9 cellular contexts compared by ENCODE assay signal in genomic region chr5:64635056-64635686, GRCh38. TPM values are rescaled to one million over a fixed set of nuclear protein-coding genes. Genes with fewer than 3 reads are reported as not detected.
DNase-seq lines count a peak whose midpoint lies in the region; ATAC-seq and TF ChIP-seq lines count a peak whose summit lies in the region.
"Had no signal": no experiment of that assay in that cellular context is flagged by ENCODE, and none has a peak within 500 bp of the region (broad histone marks: within the 10 kb centered on the region; RNA-seq: fewer than 3 reads in every experiment).

No MANE protein-coding gene starts in this region.

- DNase-seq in SIG-M5 treated with dmso at 0.1 percent for 504 hours (lab: John Stamatoyannopoulos, UW; ENCODE audit: unreplicated experiment) (peak; percentile 16), SIG-M5 (lab: John Stamatoyannopoulos, UW) (no peak), MV-4-11 (lab: John Stamatoyannopoulos, UW) (peak; percentile 12), cerebellar cortex (ENCODE audit: low spot score) (peak; percentile 33), mesothelial cell of epicardium (ENCODE audit: low spot score in 2 of 2, unreplicated experiment in 2 of 2) (no peak), UCSD-AML1 (lab: John Stamatoyannopoulos, UW; ENCODE audit: unreplicated experiment) (no peak)
- DNase-seq in activated CD4-positive, alpha-beta T cell treated with anti-CD3 and anti-CD28 coated beads, Interleukin-2, amount 10 ng/mL, durations not matched to agents 24 days and 14 days: no peak
- DNase-seq: activated T-cell treated with anti-CD3 and anti-CD28 coated beads, Interleukin-2, amount 50 U/mL, for 72 hours had no signal

- intact Hi-C loops in activated CD4-positive, alpha-beta T cell treated with anti-CD3 and anti-CD28 coated beads, Interleukin-2, amount 10 ng/mL, durations not matched to agents 24 days and 14 days (cut with micrococcal nuclease): loop anchor here (1.0 to 5.0 kb wide), 3 partner anchors 132 to 848 kb away; partner anchors contain the start of genes CWC27 and SREK1IP1

- H3K27ac Mint-ChIP-seq in mesothelial cell of epicardium: no peak overlapping the region
- H3K27ac Mint-ChIP-seq in activated CD4-positive, alpha-beta T cell treated with anti-CD3 and anti-CD28 coated beads, Interleukin-2, amount 10 ng/mL, durations not matched to agents 24 days and 14 days: no peak overlapping the region
- H3K27ac Mint-ChIP-seq: activated T-cell treated with anti-CD3 and anti-CD28 coated beads, Interleukin-2, amount 50 U/mL, for 72 hours had no signal

- H3K9me3 Mint-ChIP-seq in mesothelial cell of epicardium: no peaks in the 10 kb centered on the region
- H3K9me3 Mint-ChIP-seq in activated CD4-positive, alpha-beta T cell treated with anti-CD3 and anti-CD28 coated beads, Interleukin-2, amount 10 ng/mL, durations not matched to agents 24 days and 14 days: no peaks in the 10 kb centered on the region
- H3K9me3 Mint-ChIP-seq: activated T-cell treated with anti-CD3 and anti-CD28 coated beads, Interleukin-2, amount 50 U/mL, for 72 hours had no signal

- H3K36me3 Mint-ChIP-seq in mesothelial cell of epicardium: no peaks in the 10 kb centered on the region
- H3K36me3 Mint-ChIP-seq in activated CD4-positive, alpha-beta T cell treated with anti-CD3 and anti-CD28 coated beads, Interleukin-2, amount 10 ng/mL, durations not matched to agents 24 days and 14 days (ENCODE audit: low read depth): no peaks in the 10 kb centered on the region

- peak; percentile 94 for TF ChIP-seq CTCF in mesothelial cell of epicardium (IDR thresholded peaks at IDR 0.05; ENCODE audit: unreplicated experiment)

- no peaks in the 10 kb centered on the region for H3K4me1 Mint-ChIP-seq in mesothelial cell of epicardium
- H3K4me1 Mint-ChIP-seq in activated CD4-positive, alpha-beta T cell treated with anti-CD3 and anti-CD28 coated beads, Interleukin-2, amount 10 ng/mL, durations not matched to agents 24 days and 14 days: peaks cover 5% of the 10 kb centered on the region

- H3K4me3 Mint-ChIP-seq in mesothelial cell of epicardium: no peak overlapping the region
- H3K4me3 Mint-ChIP-seq in activated CD4-positive, alpha-beta T cell treated with anti-CD3 and anti-CD28 coated beads, Interleukin-2, amount 10 ng/mL, durations not matched to agents 24 days and 14 days: no peak overlapping the region
- H3K4me3 Mint-ChIP-seq: activated T-cell treated with anti-CD3 and anti-CD28 coated beads, Interleukin-2, amount 50 U/mL, for 72 hours had no signal

- no peak for ATAC-seq in HG03439 (IDR thresholded peaks at IDR 0.05; ENCODE audit: unreplicated experiment)

- H3K27me3 Mint-ChIP-seq in mesothelial cell of epicardium (ENCODE audit: low read depth): peaks cover 4% of the 10 kb centered on the region
- H3K27me3 Mint-ChIP-seq in activated CD4-positive, alpha-beta T cell treated with anti-CD3 and anti-CD28 coated beads, Interleukin-2, amount 10 ng/mL, durations not matched to agents 24 days and 14 days: peaks cover 30% of the 10 kb centered on the region

RNA-seq across cellular contexts. Expression of gene SHISAL2B, which starts 55.1 kb away (rescaled TPM):
- not detected in 3 replicates for total RNA-seq in mesothelial cell of epicardium
- not detected in 2 replicates for total RNA-seq in activated CD4-positive, alpha-beta T cell treated with anti-CD3 and anti-CD28 coated beads, Interleukin-2, amount 10 ng/mL, durations not matched to agents 24 days and 14 days
- total RNA-seq: activated T-cell treated with anti-CD3 and anti-CD28 coated beads, Interleukin-2, amount 50 U/mL, for 72 hours had no signal

Comparison
In these comparisons a context has a peak if more than half of its experiments do, and no peak if none do; other contexts are left out.
1. DNase-seq: peak in SIG-M5 treated with dmso at 0.1 percent for 504 hours (single experiment), MV-4-11 (single experiment) and cerebellar cortex (single experiment); none in SIG-M5 (single experiment), mesothelial cell of epicardium (0 of 2), activated CD4-positive, alpha-beta T cell treated with anti-CD3 and anti-CD28 coated beads, Interleukin-2, amount 10 ng/mL, durations not matched to agents 24 days and 14 days (single experiment) and UCSD-AML1 (single experiment).